In the genomic region with DNA sequence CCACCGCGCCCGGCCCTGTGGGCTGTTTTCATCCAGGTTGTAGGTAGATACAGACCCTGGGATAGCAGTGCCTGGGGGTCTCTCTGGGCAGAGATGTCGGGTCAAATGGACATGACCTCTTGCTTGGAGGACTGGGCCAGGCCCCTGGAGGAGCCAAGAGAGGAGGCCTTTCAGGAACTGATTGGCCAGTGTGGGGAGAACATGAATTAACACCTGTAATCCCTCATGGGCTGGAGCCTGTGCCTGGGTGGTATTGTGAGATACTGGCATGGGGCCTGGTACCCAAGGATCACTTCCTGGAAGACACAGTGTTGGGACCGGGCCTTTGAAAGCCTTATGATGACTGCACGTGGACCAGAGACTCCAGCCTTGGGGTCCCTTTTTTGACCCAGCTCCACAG, we compare ENCODE assay signal across 38 cellular contexts.
"Had no signal": no experiment of that assay in that cellular context is flagged by ENCODE, and none has a peak within 500 bp of the region (broad histone marks: within the 10 kb centered on the region; RNA-seq: fewer than 3 reads in every experiment).

No MANE protein-coding gene starts in this region.

- H3K9me3 Mint-ChIP-seq: activated naive CD4-positive, alpha-beta T cell treated with anti-CD3 and anti-CD28 coated beads for 36 hours; activated naive CD4-positive, alpha-beta T cell treated with anti-CD3 and anti-CD28 coated beads, Interleukin-2, amount 10 ng/mL, durations not matched to agents 7 days and 5 days; activated naive CD4-positive, alpha-beta T cell treated with anti-CD3 and anti-CD28 coated beads, Interleukin-2, amount 50 U/mL, for 24 hours; activated naive CD4-positive, alpha-beta T cell treated with anti-CD3 and anti-CD28 coated beads, Interleukin-2, amount 50 U/mL, for 72 hours; activated naive CD8-positive, alpha-beta T cell treated with anti-CD3 and anti-CD28 coated beads for 36 hours; activated naive CD8-positive, alpha-beta T cell treated with anti-CD3 and anti-CD28 coated beads, Interleukin-2, amount 10 ng/mL, durations not matched to agents 7 days and 5 days; activated naive CD8-positive, alpha-beta T cell treated with anti-CD3 and anti-CD28 coated beads, Interleukin-2, amount 50 U/mL, for 24 hours; activated T-cell treated with anti-CD3 and anti-CD28 coated beads, Interleukin-2, amount 50 U/mL, for 24 hours; activated T-cell treated with anti-CD3 and anti-CD28 coated beads, Interleukin-2, amount 50 U/mL, for 4 hours; activated T-cell treated with anti-CD3 and anti-CD28 coated beads, Interleukin-2, amount 50 U/mL, for 72 hours; activated T-helper 1 cell treated with anti-CD3 and anti-CD28 coated beads, Interleukin-12 subunit alpha, Interleukin-12 subunit beta, Interleukin-2, Interleukin-4 antibody, amounts not matched to agents 30 ng/mL and 10 ng/mL and 1 ng/mL, durations not matched to agents 14 hours and 24 hours and 36 hours; activated T-helper 17 cell treated with anti-CD3 and anti-CD28 coated beads, Interleukin-2, amount 50 U/mL, for 72 hours; activated T-helper 2 cell treated with anti-CD3 and anti-CD28 coated beads, Interferon-gamma antibody, Interleukin-2, Interleukin-4, amounts not matched to agents 10 μg/mL and 5 μg/mL and 100 μg/mL, durations not matched to agents 14 hours and 24 hours and 36 hours; central memory CD8-positive, alpha-beta T cell had no signal

- DNase-seq: activated effector memory CD4-positive, alpha-beta T cell treated with anti-CD3 and anti-CD28 coated beads, Interleukin-2, amount 50 U/mL, for 16 hours; activated effector memory CD4-positive, alpha-beta T cell treated with Interleukin-2 at 50 U/mL for 16 hours; activated gamma-delta T cell; activated gamma-delta T cell treated with Interleukin-2 at 50 U/mL for 16 hours; activated naive CD4-positive, alpha-beta T cell; activated naive CD4-positive, alpha-beta T cell treated with anti-CD3 and anti-CD28 coated beads for 36 hours; activated naive CD4-positive, alpha-beta T cell treated with anti-CD3 and anti-CD28 coated beads, Interleukin-2, amount 10 ng/mL, durations not matched to agents 7 days and 5 days; activated naive CD4-positive, alpha-beta T cell treated with anti-CD3 and anti-CD28 coated beads, Interleukin-2, amount 50 U/mL, for 16 hours; activated naive CD4-positive, alpha-beta T cell treated with Interleukin-2 at 50 U/mL for 16 hours; activated naive CD8-positive, alpha-beta T cell treated with anti-CD3 and anti-CD28 coated beads for 36 hours; activated naive CD8-positive, alpha-beta T cell treated with anti-CD3 and anti-CD28 coated beads, Interleukin-2, amount 10 ng/mL, durations not matched to agents 7 days and 5 days; activated naive CD8-positive, alpha-beta T cell treated with anti-CD3 and anti-CD28 coated beads, Interleukin-2, amount 50 U/mL, for 24 hours; activated T-cell treated with anti-CD3 and anti-CD28 coated beads, Interleukin-2, amount 50 U/mL, for 1 hour; activated T-cell treated with anti-CD3 and anti-CD28 coated beads, Interleukin-2, amount 50 U/mL, for 24 hours; activated T-cell treated with anti-CD3 and anti-CD28 coated beads, Interleukin-2, amount 50 U/mL, for 4 hours; activated T-cell treated with anti-CD3 and anti-CD28 coated beads, Interleukin-2, amount 50 U/mL, for 48 hours; activated T-cell treated with anti-CD3 and anti-CD28 coated beads, Interleukin-2, amount 50 U/mL, for 72 hours; adrenal gland; amniotic stem cell; amygdala; anterior cingulate cortex; aorta; body of pancreas; brain microvascular endothelial cell; caudate nucleus; central memory CD4-positive, alpha-beta T cell; cerebellar nuclear complex had no signal

- H3K4me3 ChIP-seq: adrenal gland, ascending aorta, body of pancreas, breast epithelium, cardiac muscle cell had no signal

- ATAC-seq: activated naive CD4-positive, alpha-beta T cell treated with anti-CD3 and anti-CD28 coated beads, Interleukin-2, amount 50 U/mL, for 72 hours; activated naive CD8-positive, alpha-beta T cell treated with anti-CD3 and anti-CD28 coated beads, Interleukin-2, amount 50 U/mL, for 24 hours; activated T-cell treated with anti-CD3 and anti-CD28 coated beads, Interleukin-2, amount 50 U/mL, for 4 hours; activated T-cell treated with anti-CD3 and anti-CD28 coated beads, Interleukin-2, amount 50 U/mL, for 72 hours; activated T-helper 17 cell treated with anti-CD3 and anti-CD28 coated beads, Interleukin-2, amount 50 U/mL, for 72 hours; body of pancreas had no signal

- H3K27me3 ChIP-seq: adrenal gland, ascending aorta, body of pancreas, brain microvascular endothelial cell, breast epithelium had no signal

- H3K27ac Mint-ChIP-seq: activated naive CD4-positive, alpha-beta T cell treated with anti-CD3 and anti-CD28 coated beads for 36 hours; activated naive CD4-positive, alpha-beta T cell treated with anti-CD3 and anti-CD28 coated beads, Interleukin-2, amount 10 ng/mL, durations not matched to agents 7 days and 5 days; activated naive CD4-positive, alpha-beta T cell treated with anti-CD3 and anti-CD28 coated beads, Interleukin-2, amount 50 U/mL, for 24 hours; activated naive CD4-positive, alpha-beta T cell treated with anti-CD3 and anti-CD28 coated beads, Interleukin-2, amount 50 U/mL, for 72 hours; activated naive CD8-positive, alpha-beta T cell; activated naive CD8-positive, alpha-beta T cell treated with anti-CD3 and anti-CD28 coated beads for 36 hours; activated naive CD8-positive, alpha-beta T cell treated with anti-CD3 and anti-CD28 coated beads, Interleukin-2, amount 10 ng/mL, durations not matched to agents 7 days and 5 days; activated naive CD8-positive, alpha-beta T cell treated with anti-CD3 and anti-CD28 coated beads, Interleukin-2, amount 50 U/mL, for 24 hours; activated T-cell treated with anti-CD3 and anti-CD28 coated beads, Interleukin-2, amount 50 U/mL, for 24 hours; activated T-cell treated with anti-CD3 and anti-CD28 coated beads, Interleukin-2, amount 50 U/mL, for 72 hours; activated T-helper 1 cell treated with anti-CD3 and anti-CD28 coated beads, Interleukin-12 subunit alpha, Interleukin-12 subunit beta, Interleukin-2, Interleukin-4 antibody, amounts not matched to agents 30 ng/mL and 10 ng/mL and 1 ng/mL, durations not matched to agents 14 hours and 24 hours and 36 hours; activated T-helper 17 cell treated with anti-CD3 and anti-CD28 coated beads, Interleukin-2, amount 50 U/mL, for 72 hours; activated T-helper 2 cell treated with anti-CD3 and anti-CD28 coated beads, Interferon-gamma antibody, Interleukin-2, Interleukin-4, amounts not matched to agents 10 μg/mL and 5 μg/mL and 100 μg/mL, durations not matched to agents 14 hours and 24 hours and 36 hours had no signal

- H3K4me1 Mint-ChIP-seq: activated naive CD4-positive, alpha-beta T cell treated with anti-CD3 and anti-CD28 coated beads, Interleukin-2, amount 10 ng/mL, durations not matched to agents 7 days and 5 days; activated naive CD4-positive, alpha-beta T cell treated with anti-CD3 and anti-CD28 coated beads, Interleukin-2, amount 50 U/mL, for 24 hours; activated naive CD8-positive, alpha-beta T cell treated with anti-CD3 and anti-CD28 coated beads for 36 hours; activated naive CD8-positive, alpha-beta T cell treated with anti-CD3 and anti-CD28 coated beads, Interleukin-2, amount 10 ng/mL, durations not matched to agents 7 days and 5 days; activated naive CD8-positive, alpha-beta T cell treated with anti-CD3 and anti-CD28 coated beads, Interleukin-2, amount 50 U/mL, for 24 hours; activated T-helper 17 cell treated with anti-CD3 and anti-CD28 coated beads, Interleukin-2, amount 50 U/mL, for 72 hours; brain; central memory CD8-positive, alpha-beta T cell had no signal

- H3K27ac ChIP-seq: adrenal gland, ascending aorta, body of pancreas, brain microvascular endothelial cell, breast epithelium, cardiac muscle cell had no signal

- H3K4me3 Mint-ChIP-seq: activated naive CD4-positive, alpha-beta T cell treated with anti-CD3 and anti-CD28 coated beads for 36 hours; activated naive CD4-positive, alpha-beta T cell treated with anti-CD3 and anti-CD28 coated beads, Interleukin-2, amount 10 ng/mL, durations not matched to agents 7 days and 5 days; activated naive CD4-positive, alpha-beta T cell treated with anti-CD3 and anti-CD28 coated beads, Interleukin-2, amount 50 U/mL, for 24 hours; activated naive CD8-positive, alpha-beta T cell; activated naive CD8-positive, alpha-beta T cell treated with anti-CD3 and anti-CD28 coated beads for 36 hours; activated naive CD8-positive, alpha-beta T cell treated with anti-CD3 and anti-CD28 coated beads, Interleukin-2, amount 10 ng/mL, durations not matched to agents 7 days and 5 days; activated naive CD8-positive, alpha-beta T cell treated with anti-CD3 and anti-CD28 coated beads, Interleukin-2, amount 50 U/mL, for 24 hours; activated T-cell treated with anti-CD3 and anti-CD28 coated beads, Interleukin-2, amount 50 U/mL, for 24 hours; activated T-cell treated with anti-CD3 and anti-CD28 coated beads, Interleukin-2, amount 50 U/mL, for 4 hours; activated T-cell treated with anti-CD3 and anti-CD28 coated beads, Interleukin-2, amount 50 U/mL, for 72 hours; activated T-helper 1 cell treated with anti-CD3 and anti-CD28 coated beads, Interleukin-12 subunit alpha, Interleukin-12 subunit beta, Interleukin-2, Interleukin-4 antibody, amounts not matched to agents 30 ng/mL and 10 ng/mL and 1 ng/mL, durations not matched to agents 14 hours and 24 hours and 36 hours; activated T-helper 17 cell treated with anti-CD3 and anti-CD28 coated beads, Interleukin-2, amount 50 U/mL, for 72 hours; brain; central memory CD8-positive, alpha-beta T cell had no signal

- H3K4me1 ChIP-seq: adrenal gland, ascending aorta, body of pancreas, breast epithelium had no signal

- H3K9me3 ChIP-seq: adrenal gland, ascending aorta, body of pancreas, breast epithelium had no signal

- H3K36me3 Mint-ChIP-seq: activated naive CD4-positive, alpha-beta T cell treated with anti-CD3 and anti-CD28 coated beads, Interleukin-2, amount 10 ng/mL, durations not matched to agents 7 days and 5 days; activated naive CD4-positive, alpha-beta T cell treated with anti-CD3 and anti-CD28 coated beads, Interleukin-2, amount 50 U/mL, for 24 hours; activated naive CD4-positive, alpha-beta T cell treated with anti-CD3 and anti-CD28 coated beads, Interleukin-2, amount 50 U/mL, for 72 hours; activated naive CD8-positive, alpha-beta T cell; activated naive CD8-positive, alpha-beta T cell treated with anti-CD3 and anti-CD28 coated beads for 36 hours; activated naive CD8-positive, alpha-beta T cell treated with anti-CD3 and anti-CD28 coated beads, Interleukin-2, amount 10 ng/mL, durations not matched to agents 7 days and 5 days; brain had no signal

- H3K36me3 ChIP-seq: adrenal gland, ascending aorta, brain microvascular endothelial cell, breast epithelium, cardiac muscle cell had no signal
